ENCODE assay signal across 8 cellular contexts in the genomic region with DNA sequence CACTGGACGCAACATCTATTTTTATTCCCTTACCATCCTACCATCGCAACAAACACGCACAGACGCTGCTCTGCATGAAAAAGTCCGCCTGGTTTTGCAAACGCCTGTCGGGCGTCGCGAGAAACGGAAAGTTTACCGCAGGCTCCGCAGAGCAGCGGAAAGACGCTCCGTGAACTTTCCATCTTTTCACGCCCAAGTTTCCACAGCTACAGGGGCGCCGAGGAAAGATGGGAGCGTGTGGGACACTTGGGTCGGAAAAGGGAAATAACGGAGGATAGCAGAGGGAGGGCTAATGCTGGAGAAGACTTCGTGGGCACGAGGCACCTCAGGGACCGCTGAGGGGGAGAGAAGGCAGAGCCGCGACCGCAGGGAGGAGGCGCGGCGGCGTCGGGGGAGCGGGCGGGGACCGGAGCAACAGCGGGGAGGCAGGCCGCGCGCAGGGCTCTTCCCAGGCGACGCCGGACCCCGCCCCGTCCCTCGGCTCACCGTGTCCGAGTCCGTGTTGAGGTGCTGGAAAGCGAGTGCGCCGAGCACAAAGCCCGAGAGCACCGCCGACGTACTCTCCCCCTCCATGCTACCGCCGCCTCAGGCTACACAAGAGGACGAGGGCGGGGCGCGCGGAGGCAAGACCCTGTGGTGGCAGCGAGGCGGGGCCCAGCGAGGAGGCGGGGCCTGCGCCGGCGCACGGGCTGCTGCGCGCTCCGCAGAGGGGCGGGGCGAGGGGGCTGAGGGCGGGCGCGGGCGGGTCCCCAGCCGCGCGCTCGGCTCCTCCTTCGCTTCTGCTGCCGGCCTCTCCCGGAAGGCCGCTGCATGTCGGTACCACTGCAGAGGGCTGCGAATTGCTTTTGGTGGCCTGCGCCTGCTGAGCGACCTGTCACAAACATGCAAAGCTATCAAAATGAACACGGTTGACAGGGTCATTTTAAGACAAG. TPM values are rescaled to one million over a fixed set of nuclear protein-coding genes. Genes with fewer than 3 reads are reported as not detected.
DNase-seq lines count a peak whose midpoint lies in the region; TF ChIP-seq lines count a peak whose summit lies in the region.

Gene ABRAXAS1 (minus strand): TSS at position 601 of the 932 bp plus-strand sequence. CDS start 28 bp downstream, at position 573.

- 0 to 1% (median 0%) methylated on average over 49 to 93 of the region's 93 CpGs for WGBS in stomach, 5 donors

- TF ChIP-seq CTCF in fibroblast of villous mesenchyme (IDR thresholded peaks at IDR 0.05; ENCODE audit: insufficient read depth, low read depth, low read length) (no peak), neural crest cell (conservative IDR thresholded peaks at IDR 0.05) (peak; percentile 10), stomach (IDR thresholded peaks at IDR 0.05) (no peak)

- H3K27me3 ChIP-seq in HAP-1 (ENCODE audit: low read depth) (no peaks in the 10 kb centered on the region), MG63 (no peaks in the 10 kb centered on the region), stomach (no peaks in the 10 kb centered on the region)

- H3K27ac Mint-ChIP-seq in neural crest cell (ENCODE audit: unreplicated experiment) = peak within 1 kb of the TSS; percentile 96

- H3K4me3 ChIP-seq in HAP-1 (peak within 1 kb of the TSS; percentile 49), MG63 (peak within 1 kb of the TSS; percentile 60), fibroblast of villous mesenchyme (ENCODE audit: low read depth, low read length) (peak within 1 kb of the TSS; percentile 78), stomach (peak within 1 kb of the TSS; percentile 69 to 90 (median 82))

- peaks cover 13% of the 10 kb centered on the region for H3K4me1 Mint-ChIP-seq in neural crest cell

- H3K27ac ChIP-seq in stomach = peak within 1 kb of the TSS; percentile 88 to 95 (median 91)

- TF ChIP-seq POLR2A in stomach (IDR thresholded peaks at IDR 0.05) = peak in 1 of 4 donors; percentile 17

- H3K36me3 Mint-ChIP-seq in neural crest cell (ENCODE audit: low read depth) = no peaks in the 10 kb centered on the region

- DNase-seq in HAP-1 (ENCODE audit: low spot score in 2 of 2) = peak; percentile 94 to 98
- peak; percentile 87 for DNase-seq in MG63
- DNase-seq in SHP77 (lab: John Stamatoyannopoulos, UW) = peak; percentile 90 to 96
- peak; percentile 92 for DNase-seq in activated gamma-delta T cell (lab: John Stamatoyannopoulos, UW)
- peak; percentile 92 for DNase-seq in fibroblast of villous mesenchyme (ENCODE audit: low read depth)
- peak; percentile 87 for DNase-seq in neural crest cell (ENCODE audit: low read depth, low spot score)
- DNase-seq in stomach = peak; percentile 94

- in situ Hi-C loops in HAP-1 (cut with MboI; ENCODE audit: low sequenced_read_pairs) = no loop called here

- H3K4me3 Mint-ChIP-seq in neural crest cell = peak within 1 kb of the TSS; percentile 98

- TF ChIP-seq EP300 in stomach (IDR thresholded peaks at IDR 0.05) = no peak

- H3K9ac ChIP-seq in ES-I3 (ENCODE audit: low read depth, low read length) = peak within 1 kb of the TSS; percentile 53

- no peaks in the 10 kb centered on the region for H3K9me3 ChIP-seq in ES-I3 (ENCODE audit: control insufficient read depth, insufficient read depth, low read length)
- H3K9me3 ChIP-seq in HAP-1 = no peaks in the 10 kb centered on the region
- H3K9me3 ChIP-seq in MG63 = no peaks in the 10 kb centered on the region
- no peaks in the 10 kb centered on the region for H3K9me3 ChIP-seq in stomach

- H3K9me3 Mint-ChIP-seq in neural crest cell = no peaks in the 10 kb centered on the region

- no peaks in the 10 kb centered on the region for H3K27me3 Mint-ChIP-seq in neural crest cell (ENCODE audit: low read depth)

- intact Hi-C loops in stomach (cut with DNase I; ENCODE audit: low total_unique reads) = no loop called here

- peaks cover 5% of the 10 kb centered on the region; the same call in 1 of the 2 replicates for H3K4me1 ChIP-seq in ES-I3 (ENCODE audit: insufficient read depth, low read length)
- peaks cover 24% of the 10 kb centered on the region for H3K4me1 ChIP-seq in HAP-1
- H3K4me1 ChIP-seq in stomach = peaks cover 0 to 23% (median 15%) of the 10 kb centered on the region in 4 donors

- H3K36me3 ChIP-seq in ES-I3 (ENCODE audit: insufficient read depth, low read length) (no peaks in the 10 kb centered on the region), HAP-1 (replicated peaks) (no peaks in the 10 kb centered on the region), MG63 (no peaks in the 10 kb centered on the region), stomach (peaks cover 0 to 9% (median 7%) of the 10 kb centered on the region in 4 donors)

RNA-seq across cellular contexts. Expression of gene ABRAXAS1, which starts in this region (rescaled TPM):
- 1.7 and 2.4 TPM in 2 replicates for total RNA-seq in MG63 (2014; rRNA removed; shearing (Covaris generic); ENCODE audit: low replicate concordance)
- total RNA-seq in fibroblast of villous mesenchyme = 9.0 and 14.2 TPM in 2 replicates
- total RNA-seq in neural crest cell = 25.9 and 30.9 TPM in 2 replicates
- 10 to 100 TPM in 1 of 5 donors, 1 to 10 TPM in 3, not detected in 1; 3.6 to 17.6 (median 6.8) TPM for total RNA-seq in stomach
- 10 to 100 TPM in 1 of 3 donors, 1 to 10 TPM in 2; 4.3 to 14.1 (median 4.5) TPM for polyA plus RNA-seq in stomach

Comparison
In these comparisons a context has a peak if more than half of its experiments do, and no peak if none do; other contexts are left out.
1. Peak in every context shown above with its lines: DNase-seq, H3K4me3 ChIP-seq and H3K27ac ChIP-seq.